Comparison of ENCODE assay signal across 10 cellular contexts in the genomic region with DNA sequence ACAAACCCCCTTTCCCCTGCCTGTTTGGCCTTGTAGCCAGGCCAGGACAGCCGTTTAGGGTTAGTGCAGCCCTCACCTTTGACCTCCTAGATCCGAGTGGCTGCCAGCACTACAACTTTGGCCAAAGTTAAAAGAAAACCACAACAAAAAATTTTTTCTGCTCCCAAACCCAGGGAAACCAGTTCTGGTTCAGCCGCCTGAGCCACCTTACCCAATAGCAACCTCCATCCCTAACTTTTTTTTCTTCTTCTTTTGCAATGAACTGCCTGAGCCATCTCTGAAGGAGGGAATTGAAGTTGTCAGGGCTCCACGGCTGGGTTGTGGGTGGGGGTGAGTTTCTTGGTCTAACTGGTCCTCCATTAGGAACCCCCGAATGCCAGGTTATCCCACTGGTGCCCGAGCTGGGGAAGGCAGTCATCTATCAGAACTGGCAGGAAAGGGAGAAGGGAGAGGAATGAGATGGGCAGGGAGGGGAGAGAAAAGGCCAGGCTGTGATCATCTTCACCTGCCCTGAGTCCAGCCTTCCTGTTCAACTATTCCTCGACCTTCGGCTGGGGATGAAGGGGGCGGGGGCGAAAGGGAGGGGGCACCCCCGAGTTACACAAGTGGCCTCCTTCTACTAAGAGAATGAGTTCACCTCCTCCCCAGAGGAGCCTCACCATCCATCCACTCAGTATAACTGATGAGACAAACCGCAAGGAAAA. TPM values are rescaled to one million over a fixed set of nuclear protein-coding genes. Genes with fewer than 3 reads are reported as not detected.
DNase-seq lines count a peak whose midpoint lies in the region; ATAC-seq and TF ChIP-seq lines count a peak whose summit lies in the region.
"Had no signal": no experiment of that assay in that cellular context is flagged by ENCODE, and none has a peak within 500 bp of the region (broad histone marks: within the 10 kb centered on the region; RNA-seq: fewer than 3 reads in every experiment).

No MANE protein-coding gene starts in this region.

- H3K4me1 Mint-ChIP-seq in neural progenitor cell (peaks cover 66% of the 10 kb centered on the region), immature natural killer cell (peaks cover 8 to 10% of the 10 kb centered on the region in 2 donors)

- H3K4me2 ChIP-seq in neural progenitor cell = peak overlapping the region; percentile 97

- H3F3A ChIP-seq in neural progenitor cell (ENCODE audit: low read depth) = peaks cover 88% of the 10 kb centered on the region

- H3K9me3 ChIP-seq in adrenal gland (replicated peaks in 1 of 3) (no peaks in the 10 kb centered on the region), neural progenitor cell (ENCODE audit: low read depth) (no peaks in the 10 kb centered on the region)

- H2AFZ ChIP-seq in ACC112 (ENCODE audit: low read length, unreplicated experiment) (peak overlapping the region; percentile 61), neural progenitor cell (replicated peaks) (no peak overlapping the region)

- H3K27me3 ChIP-seq in ACC112 (ENCODE audit: insufficient read depth, low read length) (no peaks in the 10 kb centered on the region), adrenal gland (peaks cover 4% of the 10 kb centered on the region), neural progenitor cell (peaks cover 43% of the 10 kb centered on the region)

- H3K36me3 Mint-ChIP-seq in neural progenitor cell (no peaks in the 10 kb centered on the region), immature natural killer cell (peaks cover 0 to 14% (median 0%) of the 10 kb centered on the region in 3 donors)

- H3K9ac ChIP-seq in neural progenitor cell = no peak overlapping the region

- peak overlapping the region; percentile 98 for H3K4me3 Mint-ChIP-seq in neural progenitor cell
- H3K4me3 Mint-ChIP-seq in immature natural killer cell = no peak overlapping the region

- intact Hi-C loops in adrenal gland (cut with DNase I) = loop anchor here in 1 of 2 donors (10.0 kb wide), 1 partner anchor 910 kb away; no protein-coding TSS in a partner anchor

- peak overlapping the region; percentile 85 for H3K27ac ChIP-seq in ACC112 (ENCODE audit: low read depth, low read length)
- peak overlapping the region in 4 of 5 donors; percentile 12 to 89 (median 60) for H3K27ac ChIP-seq in adrenal gland
- H3K27ac ChIP-seq in neural progenitor cell = peak overlapping the region; percentile 94

- peak overlapping the region; percentile 99 for H3K27ac Mint-ChIP-seq in neural progenitor cell
- no peak overlapping the region for H3K27ac Mint-ChIP-seq in immature natural killer cell

- no peaks in the 10 kb centered on the region for H3K9me3 Mint-ChIP-seq in neural progenitor cell
- peaks cover 2 to 58% (median 6%) of the 10 kb centered on the region in 6 donors for H3K9me3 Mint-ChIP-seq in immature natural killer cell

- DNase-seq in adrenal gland = peak in 5 of 7 donors; percentile 31 to 57 (median 37)
- peak; percentile 18 for DNase-seq in fibroblast of pulmonary artery (ENCODE audit: low read depth)
- peak; percentile 61 for DNase-seq in neural progenitor cell (ENCODE audit: low spot score)
- no peak for DNase-seq in NCI-H1092 treated with DMSO at 0.1 percent for 48 hours (lab: John Stamatoyannopoulos, UW)
- DNase-seq in immature natural killer cell = no peak
- DNase-seq: activated CD4-positive, alpha-beta T cell treated with anti-CD3 and anti-CD28 coated beads, Interleukin-2, amount 50 U/mL, for 4 hours; islet precursor cell had no signal

- H3K27me3 Mint-ChIP-seq in neural progenitor cell (ENCODE audit: insufficient read depth, low read depth) (peaks cover 3% of the 10 kb centered on the region), immature natural killer cell (ENCODE audit: low read depth in 3 of 3) (peaks cover 49 to 63% (median 60%) of the 10 kb centered on the region in 3 donors)

- TF ChIP-seq CTCF in adrenal gland (IDR thresholded peaks at IDR 0.05) (no peak), fibroblast of pulmonary artery (IDR thresholded peaks at IDR 0.05; ENCODE audit: low read length, missing control alignments) (no peak), neural progenitor cell (IDR thresholded peaks at IDR 0.05) (no peak)

- H3K4me3 ChIP-seq in ACC112 (ENCODE audit: low read depth, low read length) = peak overlapping the region; percentile 75
- H3K4me3 ChIP-seq in adrenal gland = peak overlapping the region in 1 of 4 donors; percentile 82
- peak overlapping the region; percentile 90 for H3K4me3 ChIP-seq in fibroblast of pulmonary artery (replicated peaks; ENCODE audit: low read depth, low read length)
- peak overlapping the region; percentile 74 for H3K4me3 ChIP-seq in neural progenitor cell

- WGBS in adrenal gland, 4 donors = 18 to 30% (median 26%) methylated on average over 12 of the region's 12 CpGs

- H3K36me3 ChIP-seq in ACC112 (ENCODE audit: insufficient read depth, low read length) (no peaks in the 10 kb centered on the region), adrenal gland (replicated peaks in 1 of 2) (no peaks in the 10 kb centered on the region), neural progenitor cell (no peaks in the 10 kb centered on the region)

- H4K20me1 ChIP-seq in neural progenitor cell (ENCODE audit: low read depth) = peaks cover 7% of the 10 kb centered on the region

- H3K4me1 ChIP-seq in ACC112 (ENCODE audit: control insufficient read depth, insufficient read depth, low read length, unreplicated experiment) = peaks cover 25% of the 10 kb centered on the region
- no peaks in the 10 kb centered on the region for H3K4me1 ChIP-seq in adrenal gland (replicated peaks in 1 of 2)
- H3K4me1 ChIP-seq in neural progenitor cell = peaks cover 60% of the 10 kb centered on the region

- no peak for TF ChIP-seq POLR2A in adrenal gland (IDR thresholded peaks at IDR 0.05)

- no peak for ATAC-seq in HG03108 (IDR thresholded peaks at IDR 0.05; ENCODE audit: unreplicated experiment)
- no peak for ATAC-seq in HG02623 (IDR thresholded peaks at IDR 0.05; ENCODE audit: unreplicated experiment)

- H3K79me2 ChIP-seq in ACC112 (ENCODE audit: control insufficient read depth, insufficient read depth, low read length, unreplicated experiment) (peaks cover 97% of the 10 kb centered on the region), neural progenitor cell (ENCODE audit: low read depth) (peaks cover 67% of the 10 kb centered on the region)

RNA-seq across cellular contexts. Expression of a gene that starts 6.2 kb away (rescaled TPM):
- 100 to 1,000 TPM in 2 of 8 donors, 10 to 100 TPM in 6; 22.3 to 113 (median 54.8) TPM for total RNA-seq in adrenal gland
- 10 to 100 TPM; 27.3 to 67.9 (median 37.3) TPM for polyA plus RNA-seq in adrenal gland
- total RNA-seq in neural progenitor cell (ENCODE audit: low replicate concordance) = 24.6 and 32.1 TPM in 2 replicates
- not detected for polyA plus RNA-seq in immature natural killer cell

Comparison
In these comparisons a context has a peak if more than half of its experiments do, and no peak if none do; other contexts are left out.
1. DNase-seq: peak in adrenal gland (5 of 7), fibroblast of pulmonary artery (single experiment) and neural progenitor cell (single experiment); none in NCI-H1092 treated with DMSO at 0.1 percent for 48 hours (single experiment) and immature natural killer cell (0 of 3).
2. Peak in every context shown above with its lines, with median percentiles within 50 percentile points of each other: H3K27ac ChIP-seq.